ENCODE assay signal across 8 cellular contexts in the genomic region with DNA sequence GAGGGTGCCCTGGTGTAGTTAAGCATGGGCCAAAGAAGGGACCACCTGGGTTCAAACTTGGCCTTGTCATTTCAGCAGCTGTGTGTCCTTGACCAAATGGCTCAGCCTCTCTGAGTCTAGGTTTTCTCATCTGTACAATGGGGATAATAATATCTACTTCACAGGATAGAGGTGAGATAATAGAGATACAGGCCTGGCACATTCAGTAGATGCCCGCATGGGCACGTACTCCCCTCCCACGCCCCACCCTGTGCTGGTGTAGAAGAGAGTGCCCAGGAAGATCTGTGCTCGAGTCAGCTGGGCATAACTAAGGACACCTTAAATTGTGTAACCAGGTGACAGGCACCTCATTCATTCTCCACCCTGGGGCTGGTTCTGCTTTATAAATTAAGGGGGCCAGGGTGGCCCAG. TPM values are rescaled to one million over a fixed set of nuclear protein-coding genes. Genes with fewer than 3 reads are reported as not detected.
DNase-seq lines count a peak whose midpoint lies in the region; ATAC-seq and TF ChIP-seq lines count a peak whose summit lies in the region.

No MANE protein-coding gene starts in this region.

- no peaks in the 10 kb centered on the region for H3K9me2 ChIP-seq in GM23338 (ENCODE audit: insufficient read depth)

- no peaks in the 10 kb centered on the region for H3K27me3 ChIP-seq in adrenal gland
- no peaks in the 10 kb centered on the region for H3K27me3 ChIP-seq in GM23338 (ENCODE audit: insufficient read depth)

- no peak overlapping the region for H2AFZ ChIP-seq in GM23338

- DNase-seq in adrenal gland: no peak
- DNase-seq in stimulated activated CD4-positive, alpha-beta T cell treated with anti-CD3 and anti-CD28 coated beads, Interleukin-4, amount 100 ng/mL, for 1 hour: peak; percentile 44
- no peak for DNase-seq in dermis blood vessel endothelial cell
- DNase-seq in HuH-7 (ENCODE audit: low spot score): no peak
- DNase-seq in NCI-H128 (lab: John Stamatoyannopoulos, UW; ENCODE audit: unreplicated experiment): no peak
- no peak for DNase-seq in GM23338 (ENCODE audit: low spot score)

- H3K4me1 ChIP-seq in adrenal gland (replicated peaks in 1 of 2) (peaks cover 12 to 17% of the 10 kb centered on the region in 2 donors), GM23338 (ENCODE audit: insufficient read depth) (no peaks in the 10 kb centered on the region)

- H3K36me3 ChIP-seq in adrenal gland (replicated peaks in 1 of 2) (no peaks in the 10 kb centered on the region), GM23338 (ENCODE audit: insufficient read depth) (no peaks in the 10 kb centered on the region)

- H3K4me3 ChIP-seq in adrenal gland (peak overlapping the region in 1 of 4 donors; percentile 61), GM23338 (no peak overlapping the region)

- peaks cover 8% of the 10 kb centered on the region for H3K27me3 Mint-ChIP-seq in GM23338 (ENCODE audit: insufficient read depth, low read depth, poor library complexity)

- no peak overlapping the region for H3K4me3 Mint-ChIP-seq in GM23338

- no peaks in the 10 kb centered on the region for H3K9me3 ChIP-seq in adrenal gland (replicated peaks in 1 of 3)

- H3K4me2 ChIP-seq in GM23338: no peak overlapping the region

- TF ChIP-seq POLR2A in adrenal gland (IDR thresholded peaks at IDR 0.05): no peak

- peaks cover 4% of the 10 kb centered on the region; the same call in 1 of the 2 replicates for H4K20me1 ChIP-seq in GM23338 (replicated peaks; ENCODE audit: insufficient read depth)

- H3F3A ChIP-seq in GM23338 (replicated peaks; ENCODE audit: low read depth): no peaks in the 10 kb centered on the region

- intact Hi-C loops in adrenal gland (cut with DNase I): no loop called here

- no peak for TF ChIP-seq CTCF in adrenal gland (IDR thresholded peaks at IDR 0.05)
- TF ChIP-seq CTCF in GM23338 (conservative IDR thresholded peaks at IDR 0.05; ENCODE audit: low read depth in 2 of 2): no peak

- peak; percentile 3 for ATAC-seq in GM19043 (IDR thresholded peaks at IDR 0.05; ENCODE audit: low read depth, unreplicated experiment)
- ATAC-seq in HG03108 (IDR thresholded peaks at IDR 0.05; ENCODE audit: unreplicated experiment): peak; percentile 5
- no peak for ATAC-seq in GM23338

- peak overlapping the region in 3 of 5 donors; percentile 58 to 76 (median 72) for H3K27ac ChIP-seq in adrenal gland
- no peak overlapping the region for H3K27ac ChIP-seq in GM23338 (ENCODE audit: low read depth)

- H3K36me3 Mint-ChIP-seq in GM23338 (ENCODE audit: low read depth): no peaks in the 10 kb centered on the region

- H3K9me3 Mint-ChIP-seq in GM23338: peaks cover 3% of the 10 kb centered on the region; the same call in 1 of the 3 replicates

- WGBS in adrenal gland, 4 donors: 80 to 85% (median 85%) methylated on average over 2 to 4 of the region's 4 CpGs

- no peaks in the 10 kb centered on the region for H3K4me1 Mint-ChIP-seq in GM23338

- H3K79me2 ChIP-seq in GM23338 (replicated peaks; ENCODE audit: insufficient read depth): no peaks in the 10 kb centered on the region

- no peak overlapping the region for H3K27ac Mint-ChIP-seq in GM23338

TF ChIP-seq in GM23338, 12 proteins besides CTCF, POLR2A, EP300 and RAD21:
- TF ChIP-seq, protein P1, sequence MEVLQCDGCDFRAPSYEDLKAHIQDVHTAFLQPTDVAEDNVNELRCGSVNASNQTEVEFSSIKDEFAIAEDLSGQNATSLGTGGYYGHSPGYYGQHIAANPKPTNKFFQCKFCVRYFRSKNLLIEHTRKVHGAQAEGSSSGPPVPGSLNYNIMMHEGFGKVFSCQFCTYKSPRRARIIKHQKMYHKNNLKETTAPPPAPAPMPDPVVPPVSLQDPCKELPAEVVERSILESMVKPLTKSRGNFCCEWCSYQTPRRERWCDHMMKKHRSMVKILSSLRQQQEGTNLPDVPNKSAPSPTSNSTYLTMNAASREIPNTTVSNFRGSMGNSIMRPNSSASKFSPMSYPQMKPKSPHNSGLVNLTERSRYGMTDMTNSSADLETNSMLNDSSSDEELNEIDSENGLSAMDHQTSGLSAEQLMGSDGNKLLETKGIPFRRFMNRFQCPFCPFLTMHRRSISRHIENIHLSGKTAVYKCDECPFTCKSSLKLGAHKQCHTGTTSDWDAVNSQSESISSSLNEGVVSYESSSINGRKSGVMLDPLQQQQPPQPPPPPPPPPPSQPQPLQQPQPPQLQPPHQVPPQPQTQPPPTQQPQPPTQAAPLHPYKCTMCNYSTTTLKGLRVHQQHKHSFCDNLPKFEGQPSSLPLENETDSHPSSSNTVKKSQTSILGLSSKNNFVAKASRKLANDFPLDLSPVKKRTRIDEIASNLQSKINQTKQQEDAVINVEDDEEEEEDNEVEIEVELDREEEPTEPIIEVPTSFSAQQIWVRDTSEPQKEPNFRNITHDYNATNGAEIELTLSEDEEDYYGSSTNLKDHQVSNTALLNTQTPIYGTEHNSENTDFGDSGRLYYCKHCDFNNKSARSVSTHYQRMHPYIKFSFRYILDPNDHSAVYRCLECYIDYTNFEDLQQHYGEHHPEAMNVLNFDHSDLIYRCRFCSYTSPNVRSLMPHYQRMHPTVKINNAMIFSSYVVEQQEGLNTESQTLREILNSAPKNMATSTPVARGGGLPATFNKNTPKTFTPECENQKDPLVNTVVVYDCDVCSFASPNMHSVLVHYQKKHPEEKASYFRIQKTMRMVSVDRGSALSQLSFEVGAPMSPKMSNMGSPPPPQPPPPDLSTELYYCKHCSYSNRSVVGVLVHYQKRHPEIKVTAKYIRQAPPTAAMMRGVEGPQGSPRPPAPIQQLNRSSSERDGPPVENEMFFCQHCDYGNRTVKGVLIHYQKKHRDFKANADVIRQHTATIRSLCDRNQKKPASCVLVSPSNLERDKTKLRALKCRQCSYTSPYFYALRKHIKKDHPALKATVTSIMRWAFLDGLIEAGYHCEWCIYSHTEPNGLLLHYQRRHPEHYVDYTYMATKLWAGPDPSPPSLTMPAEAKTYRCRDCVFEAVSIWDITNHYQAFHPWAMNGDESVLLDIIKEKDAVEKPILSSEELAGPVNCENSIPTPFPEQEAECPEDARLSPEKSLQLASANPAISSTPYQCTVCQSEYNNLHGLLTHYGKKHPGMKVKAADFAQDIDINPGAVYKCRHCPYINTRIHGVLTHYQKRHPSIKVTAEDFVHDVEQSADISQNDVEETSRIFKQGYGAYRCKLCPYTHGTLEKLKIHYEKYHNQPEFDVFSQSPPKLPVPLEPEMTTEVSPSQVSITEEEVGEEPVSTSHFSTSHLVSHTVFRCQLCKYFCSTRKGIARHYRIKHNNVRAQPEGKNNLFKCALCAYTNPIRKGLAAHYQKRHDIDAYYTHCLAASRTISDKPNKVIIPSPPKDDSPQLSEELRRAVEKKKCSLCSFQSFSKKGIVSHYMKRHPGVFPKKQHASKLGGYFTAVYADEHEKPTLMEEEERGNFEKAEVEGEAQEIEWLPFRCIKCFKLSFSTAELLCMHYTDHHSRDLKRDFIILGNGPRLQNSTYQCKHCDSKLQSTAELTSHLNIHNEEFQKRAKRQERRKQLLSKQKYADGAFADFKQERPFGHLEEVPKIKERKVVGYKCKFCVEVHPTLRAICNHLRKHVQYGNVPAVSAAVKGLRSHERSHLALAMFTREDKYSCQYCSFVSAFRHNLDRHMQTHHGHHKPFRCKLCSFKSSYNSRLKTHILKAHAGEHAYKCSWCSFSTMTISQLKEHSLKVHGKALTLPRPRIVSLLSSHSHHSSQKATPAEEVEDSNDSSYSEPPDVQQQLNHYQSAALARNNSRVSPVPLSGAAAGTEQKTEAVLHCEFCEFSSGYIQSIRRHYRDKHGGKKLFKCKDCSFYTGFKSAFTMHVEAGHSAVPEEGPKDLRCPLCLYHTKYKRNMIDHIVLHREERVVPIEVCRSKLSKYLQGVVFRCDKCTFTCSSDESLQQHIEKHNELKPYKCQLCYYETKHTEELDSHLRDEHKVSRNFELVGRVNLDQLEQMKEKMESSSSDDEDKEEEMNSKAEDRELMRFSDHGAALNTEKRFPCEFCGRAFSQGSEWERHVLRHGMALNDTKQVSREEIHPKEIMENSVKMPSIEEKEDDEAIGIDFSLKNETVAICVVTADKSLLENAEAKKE (CRISPR knock-in tag; IDR thresholded peaks at IDR 0.05): no peak
TF ChIP-seq in GM23338: peak in this region for 0.

RNA-seq across cellular contexts. Expression of a gene that starts 8.4 kb away (rescaled TPM):
- total RNA-seq in adrenal gland (10 to 100 TPM; 16.8 to 33.0 (median 23.0) TPM), dermis blood vessel endothelial cell (33.7 and 36.4 TPM in 2 replicates)
- polyA plus RNA-seq in adrenal gland (10 to 100 TPM in 1 of 3 donors, 1 to 10 TPM in 2; 2.9 to 17.6 (median 5.2) TPM), GM23338 (2016; fragmentation: Nextera tagmentation; extraction: Ambion mirVana) (3.9 and 6.1 TPM in 2 replicates)
- total RNA-seq in GM23338 (2014; rRNA removed; shearing (Covaris generic)): 15.2 and 24.4 TPM in 2 replicates

RNA-seq across cellular contexts. Expression of a gene that starts 21.1 kb away (rescaled TPM):
- total RNA-seq in adrenal gland (10 to 100 TPM; 33.9 to 66.8 (median 51.6) TPM), dermis blood vessel endothelial cell (235 and 269 TPM in 2 replicates)
- polyA plus RNA-seq in adrenal gland (10 to 100 TPM; 20.7 to 91.9 (median 34.7) TPM), GM23338 (2016; fragmentation: Nextera tagmentation; extraction: Ambion mirVana) (15.2 and 16.2 TPM in 2 replicates)
- total RNA-seq in GM23338 (2014; rRNA removed; shearing (Covaris generic)): 16.4 and 17.4 TPM in 2 replicates
